9 cellular contexts compared by ENCODE assay signal in the genomic region with DNA sequence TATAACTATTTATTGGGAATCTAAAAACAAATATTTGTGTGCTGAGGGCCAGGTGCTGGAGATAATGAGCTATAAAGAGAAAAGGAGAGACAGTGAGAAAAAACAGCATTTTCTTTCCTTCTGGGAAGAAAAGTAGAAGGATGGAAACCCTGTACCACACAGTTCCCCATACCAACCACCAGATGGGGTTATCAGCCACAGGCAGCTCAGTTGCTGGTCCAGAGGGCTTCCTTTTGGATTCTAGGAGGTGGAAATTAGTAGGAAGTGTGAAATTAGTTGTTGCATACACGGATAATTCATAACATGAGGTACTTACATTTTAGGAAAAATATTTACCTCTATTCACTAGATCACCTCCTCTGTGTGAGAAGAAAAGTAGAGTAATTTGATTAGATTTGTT.
DNase-seq lines count a peak whose midpoint lies in the region; FAIRE-seq and TF ChIP-seq lines count a peak whose summit lies in the region.
"Had no signal": no experiment of that assay in that cellular context is flagged by ENCODE, and none has a peak within 500 bp of the region (broad histone marks: within the 10 kb centered on the region; RNA-seq: fewer than 3 reads in every experiment).

No MANE protein-coding gene starts in this region.

- H3K36me3 ChIP-seq in endothelial cell of umbilical vein (ENCODE audit: control insufficient read depth in 2 of 2, extremely low read depth in 1 of 2, insufficient read depth in 2 of 2, low read length in 2 of 2) (no peaks in the 10 kb centered on the region), smooth muscle cell (ENCODE audit: low read depth) (peaks cover 6% of the 10 kb centered on the region)

- BruUV-seq in endothelial cell of umbilical vein (replicated peaks; lab: Mats Ljungman, UMichigan), result no TSS peak

- POLR2A ChIA-PET in endothelial cell of umbilical vein (lab: Charles Lee), result interaction anchor here (0.5 kb wide), 1 partner anchor 767 kb away, joined by 3 read pairs; no protein-coding TSS in a partner anchor

- FAIRE-seq in endothelial cell of umbilical vein (lab: Jason Lieb, UNC), result no peak
- no peak for FAIRE-seq in GM12891 (lab: Jason Lieb, UNC)

- H4K20me1 ChIP-seq in endothelial cell of umbilical vein (replicated peaks; ENCODE audit: control insufficient read depth, extremely low read depth, insufficient read depth, low read length) (no peaks in the 10 kb centered on the region), smooth muscle cell (ENCODE audit: low read depth) (no peaks in the 10 kb centered on the region)

- H3K9me1 ChIP-seq in endothelial cell of umbilical vein (replicated peaks; ENCODE audit: control insufficient read depth, extremely low read depth, insufficient read depth, low read length), result no peaks in the 10 kb centered on the region

- no peaks in the 10 kb centered on the region for H3K27me3 ChIP-seq in endothelial cell of umbilical vein (ENCODE audit: control insufficient read depth in 2 of 2, insufficient read depth in 2 of 2, low read length in 2 of 2)
- no peaks in the 10 kb centered on the region for H3K27me3 ChIP-seq in smooth muscle cell (ENCODE audit: low read depth)

- H3K4me3 Mint-ChIP-seq in activated naive CD4-positive, alpha-beta T cell treated with anti-CD3 and anti-CD28 coated beads, Interleukin-2, amount 10 ng/mL, durations not matched to agents 7 days and 5 days, result no peak overlapping the region
- H3K4me3 Mint-ChIP-seq: activated naive CD4-positive, alpha-beta T cell treated with anti-CD3 and anti-CD28 coated beads, Interleukin-2, amount 50 U/mL, for 24 hours had no signal

- TF ChIP-seq POLR2A in endothelial cell of umbilical vein (IDR thresholded peaks at IDR 0.05; ENCODE audit: low read depth, low read length), result no peak
- TF ChIP-seq POLR2A in GM12891 (IDR thresholded peaks at IDR 0.05; ENCODE audit: low read depth, low read length), result no peak

- no peaks in the 10 kb centered on the region for H3K4me1 Mint-ChIP-seq in activated naive CD4-positive, alpha-beta T cell treated with anti-CD3 and anti-CD28 coated beads, Interleukin-2, amount 10 ng/mL, durations not matched to agents 7 days and 5 days
- H3K4me1 Mint-ChIP-seq: activated naive CD4-positive, alpha-beta T cell treated with anti-CD3 and anti-CD28 coated beads, Interleukin-2, amount 50 U/mL, for 24 hours had no signal

- H3K79me2 ChIP-seq in endothelial cell of umbilical vein (ENCODE audit: control insufficient read depth, insufficient read depth, low read length) (no peaks in the 10 kb centered on the region), smooth muscle cell (ENCODE audit: low read depth) (no peaks in the 10 kb centered on the region)

- TF ChIP-seq CTCF in endothelial cell of umbilical vein (IDR thresholded peaks at IDR 0.05; ENCODE audit: extremely low read depth in 1 of 2, insufficient read depth in 1 of 2, low read depth in 1 of 2, low read length in 2 of 2), result peak; percentile 46 to 47
- peak; percentile 61 for TF ChIP-seq CTCF in smooth muscle cell (IDR thresholded peaks at IDR 0.05; ENCODE audit: borderline replicate concordance, insufficient read depth, poor library complexity, severe bottlenecking)

- intact Hi-C loops in endothelial cell of umbilical vein (cut with micrococcal nuclease), result loop anchor here (1.0 to 10.0 kb wide), 3 partner anchors 241 to 1251 kb away; no protein-coding TSS in a partner anchor

- WGBS in smooth muscle cell (ENCODE audit: low lambda C conversion rate), result 43% methylated on average over 1 of the region's 1 CpG

- H3K9ac ChIP-seq in endothelial cell of umbilical vein (replicated peaks; ENCODE audit: extremely low read depth, insufficient read depth, low read length) (no peak overlapping the region), smooth muscle cell (ENCODE audit: low read depth) (no peak overlapping the region)

- H3K27ac ChIP-seq in endothelial cell of umbilical vein (ENCODE audit: insufficient read depth, low read depth, low read length), result no peak overlapping the region
- no peak overlapping the region for H3K27ac ChIP-seq in smooth muscle cell (ENCODE audit: low read depth)

- H3K4me3 ChIP-seq in endothelial cell of umbilical vein (replicated peaks in 1 of 3; ENCODE audit: insufficient read depth in 1 of 3, low read depth in 1 of 3, low read length in 3 of 3) (no peak overlapping the region), smooth muscle cell (no peak overlapping the region)

- CTCF ChIA-PET in activated naive CD4-positive, alpha-beta T cell treated with anti-CD3 and anti-CD28 coated beads, Interleukin-2, amount 10 ng/mL, durations not matched to agents 7 days and 5 days (lab: Charles Lee), result interaction anchor here (0.7 kb wide), 1 partner anchor 15 kb away, joined by 4 read pairs; no protein-coding TSS in a partner anchor
- CTCF ChIA-PET in endothelial cell of umbilical vein (lab: Charles Lee), result interaction anchor here (1.0 kb wide), 1 partner anchor 126 kb away, joined by 3 read pairs; no protein-coding TSS in a partner anchor

- H3K9me3 ChIP-seq in endothelial cell of umbilical vein (replicated peaks; ENCODE audit: control insufficient read depth, insufficient read depth, low read length) (no peaks in the 10 kb centered on the region), smooth muscle cell (replicated peaks; ENCODE audit: low read depth) (peaks cover 4% of the 10 kb centered on the region)

- DNase-seq in activated naive CD4-positive, alpha-beta T cell treated with anti-CD3 and anti-CD28 coated beads, Interleukin-2, amount 10 ng/mL, durations not matched to agents 7 days and 5 days, result peak; percentile 27
- no peak for DNase-seq in activated naive CD4-positive, alpha-beta T cell treated with Interleukin-2 at 50 U/mL for 16 hours
- DNase-seq in NCI-H748 treated with DMSO at 0.1 percent for 48 hours (lab: John Stamatoyannopoulos, UW) (peak; percentile 36), endothelial cell of umbilical vein (ENCODE audit: low read depth, low spot score) (no peak), smooth muscle cell (lab: John Stamatoyannopoulos, UW; ENCODE audit: unreplicated experiment) (no peak), NCI-H2029 treated with DMSO at 0.1 percent for 48 hours (lab: John Stamatoyannopoulos, UW) (no peak), GM12891 (ENCODE audit: insufficient read length, low spot score) (no peak), NOMO-1 (lab: John Stamatoyannopoulos, UW; ENCODE audit: unreplicated experiment in 2 of 2) (no peak)

- H3K4me2 ChIP-seq in endothelial cell of umbilical vein (ENCODE audit: insufficient read depth, low read length), result no peak overlapping the region
- H3K4me2 ChIP-seq in smooth muscle cell, result no peak overlapping the region

- H3K4me1 ChIP-seq in endothelial cell of umbilical vein (ENCODE audit: control insufficient read depth, extremely low read depth, insufficient read depth, low read length), result no peaks in the 10 kb centered on the region
- H3K4me1 ChIP-seq in smooth muscle cell (ENCODE audit: low read depth), result peaks cover 19% of the 10 kb centered on the region

- dilution Hi-C loops in endothelial cell of umbilical vein (cut with MboI; ENCODE audit: extremely low pct_ligation_motif_present, low sequenced_read_pairs), result no loop called here

- peaks cover 15% of the 10 kb centered on the region for H3F3A ChIP-seq in smooth muscle cell (ENCODE audit: low read depth)

- H2AFZ ChIP-seq in endothelial cell of umbilical vein (ENCODE audit: low read depth, low read length), result no peak overlapping the region
- no peak overlapping the region for H2AFZ ChIP-seq in smooth muscle cell (ENCODE audit: low read depth)

- peaks cover 12% of the 10 kb centered on the region for H3K9me3 Mint-ChIP-seq in activated naive CD4-positive, alpha-beta T cell treated with anti-CD3 and anti-CD28 coated beads, Interleukin-2, amount 10 ng/mL, durations not matched to agents 7 days and 5 days

- peaks cover 32% of the 10 kb centered on the region for H3K36me3 Mint-ChIP-seq in activated naive CD4-positive, alpha-beta T cell treated with anti-CD3 and anti-CD28 coated beads, Interleukin-2, amount 10 ng/mL, durations not matched to agents 7 days and 5 days

- H3K27ac Mint-ChIP-seq in activated naive CD4-positive, alpha-beta T cell treated with anti-CD3 and anti-CD28 coated beads, Interleukin-2, amount 10 ng/mL, durations not matched to agents 7 days and 5 days, result no peak overlapping the region
- H3K27ac Mint-ChIP-seq: activated naive CD4-positive, alpha-beta T cell treated with anti-CD3 and anti-CD28 coated beads, Interleukin-2, amount 50 U/mL, for 24 hours had no signal

- H3K27me3 Mint-ChIP-seq in activated naive CD4-positive, alpha-beta T cell treated with anti-CD3 and anti-CD28 coated beads, Interleukin-2, amount 10 ng/mL, durations not matched to agents 7 days and 5 days, result no peaks in the 10 kb centered on the region
- H3K27me3 Mint-ChIP-seq: activated naive CD4-positive, alpha-beta T cell treated with anti-CD3 and anti-CD28 coated beads, Interleukin-2, amount 50 U/mL, for 24 hours had no signal

TF ChIP-seq in endothelial cell of umbilical vein, 7 proteins besides CTCF, POLR2A, EP300 and RAD21 (continues in another document):
- TF ChIP-seq GATA2 (IDR thresholded peaks at IDR 0.05; ENCODE audit: insufficient read depth, insufficient read length, low read depth, low read length) (no peak), JUN (IDR thresholded peaks at IDR 0.05; ENCODE audit: borderline replicate concordance, insufficient read depth, insufficient read length, low read depth) (no peak), EZH2 (IDR thresholded peaks at IDR 0.05; ENCODE audit: borderline replicate concordance, low read depth, low read length, severe bottlenecking) (no peak), POLR2AphosphoS5 (IDR thresholded peaks at IDR 0.05; ENCODE audit: insufficient read depth, low read depth, low read length) (no peak), FOS (IDR thresholded peaks at IDR 0.05; ENCODE audit: borderline replicate concordance, insufficient read depth, low read length) (no peak)
- TF ChIP-seq, protein P1, sequence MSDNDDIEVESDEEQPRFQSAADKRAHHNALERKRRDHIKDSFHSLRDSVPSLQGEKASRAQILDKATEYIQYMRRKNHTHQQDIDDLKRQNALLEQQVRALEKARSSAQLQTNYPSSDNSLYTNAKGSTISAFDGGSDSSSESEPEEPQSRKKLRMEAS (IDR thresholded peaks at IDR 0.05; ENCODE audit: insufficient read depth, insufficient read length), result no peak

TF ChIP-seq in GM12891, 5 proteins besides CTCF, POLR2A, EP300 and RAD21:
- TF ChIP-seq TAF1 (IDR thresholded peaks at IDR 0.05; ENCODE audit: low read depth, low read length) (no peak), POU2F2 (IDR thresholded peaks at IDR 0.05; ENCODE audit: low read depth, low read length) (no peak), POLR2AphosphoS5 (IDR thresholded peaks at IDR 0.05; ENCODE audit: low read depth, low read length) (no peak), PAX5 (IDR thresholded peaks at IDR 0.05; ENCODE audit: insufficient read depth, low read length, severe bottlenecking) (no peak), SPI1 (IDR thresholded peaks at IDR 0.05; ENCODE audit: low read depth, low read length) (no peak)

Comparison
In these comparisons a context has a peak if more than half of its experiments do, and no peak if none do; other contexts are left out.
1. DNase-seq: peak in activated naive CD4-positive, alpha-beta T cell treated with anti-CD3 and anti-CD28 coated beads, Interleukin-2, amount 10 ng/mL, durations not matched to agents 7 days and 5 days (single experiment) and NCI-H748 treated with DMSO at 0.1 percent for 48 hours (single experiment); none in activated naive CD4-positive, alpha-beta T cell treated with Interleukin-2 at 50 U/mL for 16 hours (single experiment), endothelial cell of umbilical vein (single experiment), smooth muscle cell (single experiment), NCI-H2029 treated with DMSO at 0.1 percent for 48 hours (single experiment), GM12891 (single experiment) and NOMO-1 (0 of 2).